In the genomic region with DNA sequence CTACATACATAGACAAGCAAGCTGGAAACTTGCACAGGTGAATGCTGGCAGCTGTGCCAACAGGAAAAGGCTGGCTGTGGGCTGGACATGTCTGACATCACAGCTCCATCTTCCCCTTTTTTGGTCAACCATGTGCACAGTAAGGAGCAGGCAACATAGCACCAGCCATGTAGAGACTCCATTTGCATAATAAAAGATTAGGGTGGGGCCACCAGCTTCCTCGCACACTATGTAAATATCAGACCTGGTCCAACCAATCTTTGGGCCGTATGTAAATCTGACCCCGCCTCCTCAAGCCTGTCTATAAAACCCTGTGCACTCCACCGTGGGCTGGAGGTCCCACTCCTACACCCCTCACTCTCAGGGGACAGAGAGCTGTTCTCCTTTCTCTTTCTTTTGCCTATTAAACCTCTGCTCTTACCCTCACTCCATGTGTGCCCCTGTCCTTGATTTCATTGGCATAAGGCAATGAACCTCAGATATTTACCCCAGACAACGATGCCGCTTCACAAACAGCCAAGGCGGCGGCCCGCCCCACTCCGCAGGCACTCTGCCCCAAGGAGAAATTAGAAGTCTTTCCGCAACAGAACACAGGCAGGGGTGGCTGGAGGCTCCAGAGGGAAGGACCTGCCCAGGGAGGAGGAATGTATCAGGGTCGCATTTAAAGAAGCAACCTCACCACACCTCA, we compare ENCODE assay signal across 16 cellular contexts.
DNase-seq lines count a peak whose midpoint lies in the region; ATAC-seq and TF ChIP-seq lines count a peak whose summit lies in the region.
"Had no signal": no experiment of that assay in that cellular context is flagged by ENCODE, and none has a peak within 500 bp of the region (broad histone marks: within the 10 kb centered on the region; RNA-seq: fewer than 3 reads in every experiment).

No MANE protein-coding gene starts in this region.

- no peak overlapping the region for H3K4me3 ChIP-seq in Jurkat, Clone E6-1 (ENCODE audit: low read length)
- H3K4me3 ChIP-seq: HAP-1 had no signal

- in situ Hi-C loops in KBM-7 (cut with MboI; ENCODE audit: low pct_unique_long_range_greater_than_20kb, low sequenced_read_pairs): no loop called here

- H3K4me1 Mint-ChIP-seq in neural crest cell: no peaks in the 10 kb centered on the region

- peaks cover 5% of the 10 kb centered on the region for H3K9me3 Mint-ChIP-seq in neural crest cell

- no peaks in the 10 kb centered on the region for H3K27me3 Mint-ChIP-seq in neural crest cell (ENCODE audit: low read depth)

- TF ChIP-seq CTCF in neural crest cell (conservative IDR thresholded peaks at IDR 0.05): no peak

- no peaks in the 10 kb centered on the region for H3K36me3 Mint-ChIP-seq in neural crest cell (ENCODE audit: low read depth)

- H3K27ac Mint-ChIP-seq in neural crest cell (ENCODE audit: unreplicated experiment): peak overlapping the region; percentile 75

- peak; percentile 43 for DNase-seq in NCI-H2029 (lab: John Stamatoyannopoulos, UW)
- DNase-seq in NCI-H2029 treated with DMSO at 0.1 percent for 48 hours (lab: John Stamatoyannopoulos, UW): no peak
- peak; percentile 1 for DNase-seq in Jurkat, Clone E6-1 (ENCODE audit: low read depth, low spot score)
- DNase-seq in RPMI8226: peak; percentile 20
- no peak for DNase-seq in neural crest cell (ENCODE audit: low read depth, low spot score)
- no peak for DNase-seq in KBM-7
- no peak for DNase-seq in NCI-H1417 (lab: John Stamatoyannopoulos, UW)
- DNase-seq: COR-L47, DMS79 treated with DMSO at 0.1 percent for 48 hours, NCI-H1048, NCI-H187 treated with DMSO at 0.1 percent for 48 hours, SIG-M5, SW 1271 had no signal

- no peak for ATAC-seq in SK-N-SH treated with all-trans-retinoic acid at 6 μM for 48 hours
- ATAC-seq: Panc1 had no signal

- no peak overlapping the region for H3K4me3 Mint-ChIP-seq in neural crest cell

TF ChIP-seq in SK-N-SH treated with all-trans-retinoic acid at 6 μM for 48 hours, 23 proteins besides CTCF, POLR2A, EP300 and RAD21:
- TF ChIP-seq PPARA (CRISPR knock-in tag; IDR thresholded peaks at IDR 0.05; ENCODE audit: borderline replicate concordance) (no peak), ZC3H10 (CRISPR knock-in tag; IDR thresholded peaks at IDR 0.05) (no peak), ZNF8 (CRISPR knock-in tag; IDR thresholded peaks at IDR 0.05) (no peak), ESRRG (CRISPR knock-in tag; IDR thresholded peaks at IDR 0.05) (no peak), SNAI2 (CRISPR knock-in tag; IDR thresholded peaks at IDR 0.05) (no peak), BACH2 (CRISPR knock-in tag; IDR thresholded peaks at IDR 0.05; ENCODE audit: borderline replicate concordance) (no peak), ISL1 (CRISPR knock-in tag; IDR thresholded peaks at IDR 0.05) (no peak), ARNTL (CRISPR knock-in tag; IDR thresholded peaks at IDR 0.05; ENCODE audit: borderline replicate concordance, low read depth) (no peak), ZNF70 (CRISPR knock-in tag; IDR thresholded peaks at IDR 0.05) (no peak), TCF4 (CRISPR knock-in tag; IDR thresholded peaks at IDR 0.05; ENCODE audit: borderline replicate concordance) (no peak), CSDC2 (CRISPR knock-in tag; IDR thresholded peaks at IDR 0.05) (no peak), OSR1 (CRISPR knock-in tag; IDR thresholded peaks at IDR 0.05) (no peak), ZFP30 (CRISPR knock-in tag; IDR thresholded peaks at IDR 0.05) (no peak), ZNF565 (CRISPR knock-in tag; conservative IDR thresholded peaks at IDR 0.05; ENCODE audit: low read depth) (no peak), TOX (CRISPR knock-in tag; IDR thresholded peaks at IDR 0.05; ENCODE audit: borderline replicate concordance) (no peak)
- TF ChIP-seq, protein P1, sequence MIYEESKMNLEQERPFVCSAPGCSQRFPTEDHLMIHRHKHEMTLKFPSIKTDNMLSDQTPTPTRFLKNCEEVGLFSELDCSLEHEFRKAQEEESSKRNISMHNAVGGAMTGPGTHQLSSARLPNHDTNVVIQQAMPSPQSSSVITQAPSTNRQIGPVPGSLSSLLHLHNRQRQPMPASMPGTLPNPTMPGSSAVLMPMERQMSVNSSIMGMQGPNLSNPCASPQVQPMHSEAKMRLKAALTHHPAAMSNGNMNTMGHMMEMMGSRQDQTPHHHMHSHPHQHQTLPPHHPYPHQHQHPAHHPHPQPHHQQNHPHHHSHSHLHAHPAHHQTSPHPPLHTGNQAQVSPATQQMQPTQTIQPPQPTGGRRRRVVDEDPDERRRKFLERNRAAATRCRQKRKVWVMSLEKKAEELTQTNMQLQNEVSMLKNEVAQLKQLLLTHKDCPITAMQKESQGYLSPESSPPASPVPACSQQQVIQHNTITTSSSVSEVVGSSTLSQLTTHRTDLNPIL (CRISPR knock-in tag; IDR thresholded peaks at IDR 0.05; ENCODE audit: low read depth): no peak
- TF ChIP-seq, protein P2, sequence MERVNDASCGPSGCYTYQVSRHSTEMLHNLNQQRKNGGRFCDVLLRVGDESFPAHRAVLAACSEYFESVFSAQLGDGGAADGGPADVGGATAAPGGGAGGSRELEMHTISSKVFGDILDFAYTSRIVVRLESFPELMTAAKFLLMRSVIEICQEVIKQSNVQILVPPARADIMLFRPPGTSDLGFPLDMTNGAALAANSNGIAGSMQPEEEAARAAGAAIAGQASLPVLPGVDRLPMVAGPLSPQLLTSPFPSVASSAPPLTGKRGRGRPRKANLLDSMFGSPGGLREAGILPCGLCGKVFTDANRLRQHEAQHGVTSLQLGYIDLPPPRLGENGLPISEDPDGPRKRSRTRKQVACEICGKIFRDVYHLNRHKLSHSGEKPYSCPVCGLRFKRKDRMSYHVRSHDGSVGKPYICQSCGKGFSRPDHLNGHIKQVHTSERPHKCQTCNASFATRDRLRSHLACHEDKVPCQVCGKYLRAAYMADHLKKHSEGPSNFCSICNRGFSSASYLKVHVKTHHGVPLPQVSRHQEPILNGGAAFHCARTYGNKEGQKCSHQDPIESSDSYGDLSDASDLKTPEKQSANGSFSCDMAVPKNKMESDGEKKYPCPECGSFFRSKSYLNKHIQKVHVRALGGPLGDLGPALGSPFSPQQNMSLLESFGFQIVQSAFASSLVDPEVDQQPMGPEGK (CRISPR knock-in tag; IDR thresholded peaks at IDR 0.05; ENCODE audit: borderline replicate concordance): no peak
- TF ChIP-seq, protein P3, sequence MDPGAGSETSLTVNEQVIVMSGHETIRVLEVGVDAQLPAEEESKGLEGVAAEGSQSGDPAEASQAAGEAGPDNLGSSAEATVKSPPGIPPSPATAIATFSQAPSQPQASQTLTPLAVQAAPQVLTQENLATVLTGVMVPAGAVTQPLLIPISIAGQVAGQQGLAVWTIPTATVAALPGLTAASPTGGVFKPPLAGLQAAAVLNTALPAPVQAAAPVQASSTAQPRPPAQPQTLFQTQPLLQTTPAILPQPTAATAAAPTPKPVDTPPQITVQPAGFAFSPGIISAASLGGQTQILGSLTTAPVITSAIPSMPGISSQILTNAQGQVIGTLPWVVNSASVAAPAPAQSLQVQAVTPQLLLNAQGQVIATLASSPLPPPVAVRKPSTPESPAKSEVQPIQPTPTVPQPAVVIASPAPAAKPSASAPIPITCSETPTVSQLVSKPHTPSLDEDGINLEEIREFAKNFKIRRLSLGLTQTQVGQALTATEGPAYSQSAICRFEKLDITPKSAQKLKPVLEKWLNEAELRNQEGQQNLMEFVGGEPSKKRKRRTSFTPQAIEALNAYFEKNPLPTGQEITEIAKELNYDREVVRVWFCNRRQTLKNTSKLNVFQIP (CRISPR knock-in tag; IDR thresholded peaks at IDR 0.05; ENCODE audit: borderline replicate concordance, low read depth): no peak
- TF ChIP-seq, protein P4, sequence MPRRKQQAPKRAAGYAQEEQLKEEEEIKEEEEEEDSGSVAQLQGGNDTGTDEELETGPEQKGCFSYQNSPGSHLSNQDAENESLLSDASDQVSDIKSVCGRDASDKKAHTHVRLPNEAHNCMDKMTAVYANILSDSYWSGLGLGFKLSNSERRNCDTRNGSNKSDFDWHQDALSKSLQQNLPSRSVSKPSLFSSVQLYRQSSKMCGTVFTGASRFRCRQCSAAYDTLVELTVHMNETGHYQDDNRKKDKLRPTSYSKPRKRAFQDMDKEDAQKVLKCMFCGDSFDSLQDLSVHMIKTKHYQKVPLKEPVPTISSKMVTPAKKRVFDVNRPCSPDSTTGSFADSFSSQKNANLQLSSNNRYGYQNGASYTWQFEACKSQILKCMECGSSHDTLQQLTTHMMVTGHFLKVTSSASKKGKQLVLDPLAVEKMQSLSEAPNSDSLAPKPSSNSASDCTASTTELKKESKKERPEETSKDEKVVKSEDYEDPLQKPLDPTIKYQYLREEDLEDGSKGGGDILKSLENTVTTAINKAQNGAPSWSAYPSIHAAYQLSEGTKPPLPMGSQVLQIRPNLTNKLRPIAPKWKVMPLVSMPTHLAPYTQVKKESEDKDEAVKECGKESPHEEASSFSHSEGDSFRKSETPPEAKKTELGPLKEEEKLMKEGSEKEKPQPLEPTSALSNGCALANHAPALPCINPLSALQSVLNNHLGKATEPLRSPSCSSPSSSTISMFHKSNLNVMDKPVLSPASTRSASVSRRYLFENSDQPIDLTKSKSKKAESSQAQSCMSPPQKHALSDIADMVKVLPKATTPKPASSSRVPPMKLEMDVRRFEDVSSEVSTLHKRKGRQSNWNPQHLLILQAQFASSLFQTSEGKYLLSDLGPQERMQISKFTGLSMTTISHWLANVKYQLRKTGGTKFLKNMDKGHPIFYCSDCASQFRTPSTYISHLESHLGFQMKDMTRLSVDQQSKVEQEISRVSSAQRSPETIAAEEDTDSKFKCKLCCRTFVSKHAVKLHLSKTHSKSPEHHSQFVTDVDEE (CRISPR knock-in tag; IDR thresholded peaks at IDR 0.05): no peak
- TF ChIP-seq, protein P5, sequence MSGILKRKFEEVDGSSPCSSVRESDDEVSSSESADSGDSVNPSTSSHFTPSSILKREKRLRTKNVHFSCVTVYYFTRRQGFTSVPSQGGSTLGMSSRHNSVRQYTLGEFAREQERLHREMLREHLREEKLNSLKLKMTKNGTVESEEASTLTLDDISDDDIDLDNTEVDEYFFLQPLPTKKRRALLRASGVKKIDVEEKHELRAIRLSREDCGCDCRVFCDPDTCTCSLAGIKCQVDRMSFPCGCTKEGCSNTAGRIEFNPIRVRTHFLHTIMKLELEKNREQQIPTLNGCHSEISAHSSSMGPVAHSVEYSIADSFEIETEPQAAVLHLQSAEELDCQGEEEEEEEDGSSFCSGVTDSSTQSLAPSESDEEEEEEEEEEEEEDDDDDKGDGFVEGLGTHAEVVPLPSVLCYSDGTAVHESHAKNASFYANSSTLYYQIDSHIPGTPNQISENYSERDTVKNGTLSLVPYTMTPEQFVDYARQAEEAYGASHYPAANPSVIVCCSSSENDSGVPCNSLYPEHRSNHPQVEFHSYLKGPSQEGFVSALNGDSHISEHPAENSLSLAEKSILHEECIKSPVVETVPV (CRISPR knock-in tag; IDR thresholded peaks at IDR 0.05): no peak

Comparison
In these comparisons a context has a peak if more than half of its experiments do, and no peak if none do; other contexts are left out.
1. DNase-seq: peak in NCI-H2029 (single experiment), Jurkat, Clone E6-1 (single experiment) and RPMI8226 (single experiment); none in NCI-H2029 treated with DMSO at 0.1 percent for 48 hours (single experiment), neural crest cell (single experiment), KBM-7 (single experiment) and NCI-H1417 (0 of 3).